In genomic region chr19:57637379-57637778, GRCh38 we compare ENCODE assay signal across 30 cellular contexts. TPM values are rescaled to one million over a fixed set of nuclear protein-coding genes. Genes with fewer than 3 reads are reported as not detected.
"Had no signal": no experiment of that assay in that cellular context is flagged by ENCODE, and none has a peak within 500 bp of the region (broad histone marks: within the 10 kb centered on the region; RNA-seq: fewer than 3 reads in every experiment).

No MANE protein-coding gene starts in this region.

- H3K27me3 Mint-ChIP-seq: activated B cell treated with CpG ODN at 0.5 μM for 24 hours; activated CD4-positive, alpha-beta T cell treated with anti-CD3 and anti-CD28 coated beads, Interleukin-2, amount 10 ng/mL, durations not matched to agents 24 days and 14 days; activated naive CD8-positive, alpha-beta T cell treated with anti-CD3 and anti-CD28 coated beads, Interleukin-2, amount 50 U/mL, for 24 hours; central memory CD8-positive, alpha-beta T cell; T-cell had no signal

- ATAC-seq: activated naive CD4-positive, alpha-beta T cell treated with anti-CD3 and anti-CD28 coated beads, Interleukin-2, amount 50 U/mL, for 72 hours; activated naive CD8-positive, alpha-beta T cell treated with anti-CD3 and anti-CD28 coated beads, Interleukin-2, amount 50 U/mL, for 24 hours; activated T-cell treated with anti-CD3 and anti-CD28 coated beads, Interleukin-2, amount 50 U/mL, for 4 hours; T-cell had no signal

- H3K4me3 Mint-ChIP-seq: activated B cell treated with CpG ODN at 0.5 μM for 24 hours; activated CD4-positive, alpha-beta T cell treated with anti-CD3 and anti-CD28 coated beads, Interleukin-2, amount 10 ng/mL, durations not matched to agents 24 days and 14 days; activated naive CD8-positive, alpha-beta T cell treated with anti-CD3 and anti-CD28 coated beads, Interleukin-2, amount 50 U/mL, for 24 hours; activated T-cell treated with anti-CD3 and anti-CD28 coated beads, Interleukin-2, amount 50 U/mL, for 4 hours; central memory CD8-positive, alpha-beta T cell; T-cell had no signal

- FAIRE-seq: astrocyte, TTC549 had no signal

- H3K27ac ChIP-seq: SK-N-MC had no signal

- H3K27ac Mint-ChIP-seq: activated B cell treated with CpG ODN at 0.5 μM for 24 hours; activated CD4-positive, alpha-beta T cell treated with anti-CD3 and anti-CD28 coated beads, Interleukin-2, amount 10 ng/mL, durations not matched to agents 24 days and 14 days; activated naive CD4-positive, alpha-beta T cell treated with anti-CD3 and anti-CD28 coated beads, Interleukin-2, amount 50 U/mL, for 72 hours; activated naive CD8-positive, alpha-beta T cell treated with anti-CD3 and anti-CD28 coated beads, Interleukin-2, amount 50 U/mL, for 24 hours; brain; T-cell had no signal

- DNase-seq: activated B cell treated with CpG ODN at 0.5 μM for 24 hours; activated CD4-positive, alpha-beta T cell treated with anti-CD3 and anti-CD28 coated beads for 1 hour; activated CD4-positive, alpha-beta T cell treated with anti-CD3 and anti-CD28 coated beads, Interleukin-2, amount 10 ng/mL, durations not matched to agents 24 days and 14 days; activated CD4-positive, alpha-beta T cell treated with anti-CD3 and anti-CD28 coated beads, Interleukin-2, amount 50 U/mL, for 48 hours; activated CD8-positive, alpha-beta memory T cell treated with anti-CD3 and anti-CD28 coated beads for 24 hours; activated effector memory CD4-positive, alpha-beta T cell treated with anti-CD3 and anti-CD28 coated beads, Interleukin-2, amount 50 U/mL, for 16 hours; activated naive CD4-positive, alpha-beta T cell treated with Interleukin-2 at 50 U/mL for 16 hours; activated naive CD8-positive, alpha-beta T cell treated with anti-CD3 and anti-CD28 coated beads, Interleukin-2, amount 50 U/mL, for 24 hours; activated T-cell treated with anti-CD3 and anti-CD28 coated beads, Interleukin-2, amount 50 U/mL, for 4 hours; amygdala; Karpas-422; NCI-H1417; NCI-H2029; NCI-H2107; NCI-H2171 treated with DMSO at 0.1 percent for 48 hours; NCI-H226; NCI-H510A; NCI-H526 treated with DMSO at 0.1 percent for 48 hours; NCI-H82; T-cell; T-helper 2 cell; T1000 had no signal

- H3K4me3 ChIP-seq: SK-N-MC had no signal

RNA-seq across cellular contexts. Expression of gene ZSCAN4, which starts 31.4 kb away (rescaled TPM):
- total RNA-seq: activated B cell treated with CpG ODN at 0.5 μM for 24 hours; activated CD4-positive, alpha-beta T cell treated with anti-CD3 and anti-CD28 coated beads, Interleukin-2, amount 10 ng/mL, durations not matched to agents 24 days and 14 days; activated T-cell treated with anti-CD3 and anti-CD28 coated beads, Interleukin-2, amount 50 U/mL, for 4 hours; OCI-LY7; RPMI7951; T-cell had no signal
